ENCODE assay signal across 9 cellular contexts in genomic region chr21:35102488-35103407, GRCh38. TPM values are rescaled to one million over a fixed set of nuclear protein-coding genes. Genes with fewer than 3 reads are reported as not detected.
A peak's percentile ranks its signal among the peaks of the same experiment; 100 is the strongest.
DNase-seq lines count a peak whose midpoint lies in the region; ATAC-seq and TF ChIP-seq lines count a peak whose summit lies in the region.
"Had no signal": no experiment of that assay in that cellular context is flagged by ENCODE, and none has a peak within 500 bp of the region (broad histone marks: within the 10 kb centered on the region; RNA-seq: fewer than 3 reads in every experiment).

No MANE protein-coding gene starts in this region.

- CTCF ChIA-PET in Caco-2 (lab: Charles Lee) = interaction anchor here (0.7 kb wide), 1 partner anchor 207 kb away, joined by 12 read pairs; no protein-coding TSS in a partner anchor

- WGBS in lung, 2 donors = 13 to 29% methylated on average over 8 of the region's 8 CpGs

- H3K27ac Mint-ChIP-seq in chondrocyte (ENCODE audit: unreplicated experiment) (no peak overlapping the region), Caco-2 (ENCODE audit: unreplicated experiment) (no peak overlapping the region)
- H3K27ac Mint-ChIP-seq: activated naive CD8-positive, alpha-beta T cell had no signal

- peak; percentile 67 for DNase-seq in Ammon's horn (ENCODE audit: low spot score)
- DNase-seq in activated T-cell treated with anti-CD3 and anti-CD28 coated beads, Interleukin-2, amount 50 U/mL, for 4 hours = peak; percentile 27
- peak; percentile 40 for DNase-seq in lung (ENCODE audit: low spot score)
- DNase-seq in chondrocyte (ENCODE audit: low spot score) = no peak
- no peak for DNase-seq in DMS79 (lab: John Stamatoyannopoulos, UW)
- DNase-seq in Caco-2 = no peak

- H3K9me3 ChIP-seq in Loucy (ENCODE audit: insufficient read depth, low read depth, low read length) (no peaks in the 10 kb centered on the region), lung (ENCODE audit: control insufficient read depth in 2 of 2, insufficient read depth in 1 of 2, low read length in 1 of 2) (peaks cover 0 to 1% of the 10 kb centered on the region in 2 donors), Caco-2 (no peaks in the 10 kb centered on the region)

- no TSS peak for BruUV-seq in Caco-2 (replicated peaks; lab: Mats Ljungman, UMichigan)

- H2AFZ ChIP-seq in Loucy (ENCODE audit: low read length) = peak overlapping the region; percentile 58

- H4K20me1 ChIP-seq in Loucy (ENCODE audit: insufficient read depth, low read length, poor library complexity, severe bottlenecking) = no peaks in the 10 kb centered on the region

- H3K9me2 ChIP-seq in Loucy (replicated peaks; ENCODE audit: low read depth, low read length) = no peaks in the 10 kb centered on the region

- POLR2A ChIA-PET in Caco-2 (lab: Charles Lee) = interaction anchor here (0.7 kb wide), 1 partner anchor 154 kb away, joined by 7 read pairs; no protein-coding TSS in a partner anchor

- H3K9ac ChIP-seq in Loucy (ENCODE audit: low read depth, low read length, poor library complexity, severe bottlenecking) = no peak overlapping the region

- no peaks in the 10 kb centered on the region for H3K9me3 Mint-ChIP-seq in activated T-cell treated with anti-CD3 and anti-CD28 coated beads, Interleukin-2, amount 50 U/mL, for 4 hours
- no peaks in the 10 kb centered on the region for H3K9me3 Mint-ChIP-seq in chondrocyte (ENCODE audit: low read depth)
- no peaks in the 10 kb centered on the region for H3K9me3 Mint-ChIP-seq in Caco-2 (ENCODE audit: unreplicated experiment)

- no peak overlapping the region for H3K27ac ChIP-seq in lung (ENCODE audit: low read depth in 1 of 2, low read length in 1 of 2)

- TF ChIP-seq CTCF in Loucy (conservative IDR thresholded peaks at IDR 0.05; ENCODE audit: low read length) (no peak), lung (IDR thresholded peaks at IDR 0.05; ENCODE audit: control extremely low read depth, extremely low read depth) (no peak), chondrocyte (IDR thresholded peaks at IDR 0.05) (no peak), Caco-2 (IDR thresholded peaks at IDR 0.05; ENCODE audit: insufficient read depth in 1 of 2, low read depth in 1 of 2, low read length in 1 of 2, severe bottlenecking in 1 of 2, unreplicated experiment in 1 of 2) (no peak)

- H3K4me1 ChIP-seq in Loucy (ENCODE audit: insufficient read depth, low read length, poor library complexity, severe bottlenecking) (peaks cover 12% of the 10 kb centered on the region), lung (ENCODE audit: control insufficient read depth in 2 of 2, insufficient read depth in 2 of 2, low read length in 2 of 2) (no peaks in the 10 kb centered on the region), Caco-2 (no peaks in the 10 kb centered on the region)

- H3K36me3 ChIP-seq in Loucy (ENCODE audit: insufficient read depth, low read length) = no peaks in the 10 kb centered on the region
- H3K36me3 ChIP-seq in lung (ENCODE audit: control insufficient read depth in 2 of 2, insufficient read depth in 2 of 2, low read length in 2 of 2) = no peaks in the 10 kb centered on the region
- H3K36me3 ChIP-seq in Caco-2 (ENCODE audit: control insufficient read depth, insufficient read depth, low read length) = no peaks in the 10 kb centered on the region

- H3F3A ChIP-seq in Loucy (ENCODE audit: low read depth) = no peaks in the 10 kb centered on the region

- H3K79me2 ChIP-seq in Loucy (ENCODE audit: insufficient read depth, low read length) = no peaks in the 10 kb centered on the region

- H3K27me3 ChIP-seq in Loucy (ENCODE audit: insufficient read depth, low read length, poor library complexity, severe bottlenecking) (no peaks in the 10 kb centered on the region), lung (ENCODE audit: control insufficient read depth, insufficient read depth) (no peaks in the 10 kb centered on the region), Caco-2 (replicated peaks; ENCODE audit: control insufficient read depth, insufficient read depth, low read length) (no peaks in the 10 kb centered on the region)

- no peaks in the 10 kb centered on the region for H3K4me1 Mint-ChIP-seq in activated T-cell treated with anti-CD3 and anti-CD28 coated beads, Interleukin-2, amount 50 U/mL, for 4 hours (ENCODE audit: low read depth)
- no peaks in the 10 kb centered on the region for H3K4me1 Mint-ChIP-seq in chondrocyte (ENCODE audit: low read depth)
- no peaks in the 10 kb centered on the region for H3K4me1 Mint-ChIP-seq in Caco-2 (ENCODE audit: low read depth, unreplicated experiment)

- intact Hi-C loops in Caco-2 (cut with micrococcal nuclease; ENCODE audit: unreplicated experiment) = no loop called here

- no peaks in the 10 kb centered on the region for H3K27me3 Mint-ChIP-seq in activated T-cell treated with anti-CD3 and anti-CD28 coated beads, Interleukin-2, amount 50 U/mL, for 4 hours (ENCODE audit: low read depth)
- H3K27me3 Mint-ChIP-seq in chondrocyte (ENCODE audit: low read depth) (no peaks in the 10 kb centered on the region), Caco-2 (ENCODE audit: insufficient read depth, unreplicated experiment) (no peaks in the 10 kb centered on the region)
- H3K27me3 Mint-ChIP-seq: activated naive CD8-positive, alpha-beta T cell had no signal

- ATAC-seq in activated T-cell treated with anti-CD3 and anti-CD28 coated beads, Interleukin-2, amount 50 U/mL, for 4 hours = peak; percentile 67 to 70
- no peak for ATAC-seq in lung (ENCODE audit: insufficient read depth, low FRiP score)
- ATAC-seq in GM21360 (IDR thresholded peaks at IDR 0.05; ENCODE audit: unreplicated experiment) = no peak

- no peaks in the 10 kb centered on the region for H3K36me3 Mint-ChIP-seq in activated T-cell treated with anti-CD3 and anti-CD28 coated beads, Interleukin-2, amount 50 U/mL, for 4 hours (ENCODE audit: insufficient read depth)
- no peaks in the 10 kb centered on the region for H3K36me3 Mint-ChIP-seq in chondrocyte (ENCODE audit: low read depth)
- H3K36me3 Mint-ChIP-seq in Caco-2 (ENCODE audit: insufficient read depth, unreplicated experiment) = no peaks in the 10 kb centered on the region
- H3K36me3 Mint-ChIP-seq: activated naive CD8-positive, alpha-beta T cell had no signal

- H3K4me3 ChIP-seq in Loucy (ENCODE audit: low read length, poor library complexity, severe bottlenecking) (no peak overlapping the region), lung (no peak overlapping the region), Caco-2 (ENCODE audit: low read depth, low read length) (no peak overlapping the region)

- H3K4me2 ChIP-seq in Loucy (ENCODE audit: low read depth, low read length, poor library complexity, severe bottlenecking) = peak overlapping the region; percentile 37

- H3K4me3 Mint-ChIP-seq in activated T-cell treated with anti-CD3 and anti-CD28 coated beads, Interleukin-2, amount 50 U/mL, for 4 hours = no peak overlapping the region
- H3K4me3 Mint-ChIP-seq in chondrocyte (ENCODE audit: unreplicated experiment) (no peak overlapping the region), Caco-2 (ENCODE audit: unreplicated experiment) (no peak overlapping the region)
- H3K4me3 Mint-ChIP-seq: activated naive CD8-positive, alpha-beta T cell had no signal

RNA-seq across cellular contexts. Expression of gene RUNX1, which starts 53.6 kb away (rescaled TPM):
- 100 to 1,000 TPM in 1 of 3 donors, 10 to 100 TPM in 2; 91.6 to 116 (median 99.9) TPM for total RNA-seq in activated T-cell treated with anti-CD3 and anti-CD28 coated beads, Interleukin-2, amount 50 U/mL, for 4 hours
- total RNA-seq in lung (100 to 1,000 TPM in 1 of 2 donors, 10 to 100 TPM in 1; 39.4 to 100 TPM), chondrocyte (37.9 to 73.5 TPM (median 39.7 TPM) in 3 replicates), Caco-2 (2022) (11.7 and 12.1 TPM in 2 replicates)
- 10 to 100 TPM; 23.3 to 27.4 TPM for polyA plus RNA-seq in lung

Comparison
In these comparisons a context has a peak if more than half of its experiments do, and no peak if none do; other contexts are left out.
1. DNase-seq: peak in Ammon's horn (single experiment), activated T-cell treated with anti-CD3 and anti-CD28 coated beads, Interleukin-2, amount 50 U/mL, for 4 hours (single experiment) and lung (single experiment); none in chondrocyte (single experiment), DMS79 (single experiment) and Caco-2 (0 of 2).
2. ATAC-seq: peak in activated T-cell treated with anti-CD3 and anti-CD28 coated beads, Interleukin-2, amount 50 U/mL, for 4 hours (2 of 2); none in lung (single experiment) and GM21360 (single experiment).